In the genomic region with DNA sequence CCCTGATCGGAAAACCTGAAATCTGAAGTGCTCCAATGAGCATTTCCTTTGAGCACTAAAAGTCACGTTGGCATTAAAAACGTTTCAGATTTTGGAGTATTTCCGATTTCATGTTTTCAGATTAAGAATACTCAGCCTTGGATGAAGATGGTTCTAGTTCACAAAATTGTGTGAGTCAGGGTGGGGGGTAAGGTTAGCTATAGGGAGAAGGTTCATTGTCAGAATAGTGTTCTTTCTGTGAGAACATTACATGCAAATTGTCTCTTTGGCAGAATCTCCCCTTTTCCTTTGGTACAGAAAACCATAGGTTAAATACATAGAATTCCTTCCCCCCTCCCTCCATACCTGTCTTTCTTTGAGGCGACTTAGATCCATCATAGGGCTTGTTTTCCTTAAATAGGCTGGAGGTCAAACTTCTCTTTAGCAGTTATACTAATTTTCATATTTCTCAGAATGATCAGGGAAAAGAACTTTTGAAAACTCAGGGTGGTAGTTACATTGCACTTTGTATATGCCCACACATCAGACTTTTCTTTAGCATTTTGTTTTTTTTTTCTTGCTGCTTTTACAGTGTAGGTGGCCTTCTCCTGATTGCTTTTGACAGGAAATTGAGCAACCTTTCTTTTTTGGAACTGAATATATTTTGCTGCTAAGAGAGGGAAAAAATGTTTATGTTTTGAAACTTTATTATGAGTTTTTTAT, we compare ENCODE assay signal across 1 cellular context.
TF ChIP-seq lines count a peak whose summit lies in the region.

No MANE protein-coding gene starts in this region.

TF ChIP-seq in H1, 55 proteins besides CTCF, POLR2A, EP300 and RAD21:
- TF ChIP-seq FOSL1 (IDR thresholded peaks at IDR 0.05; ENCODE audit: insufficient read depth, low read depth, low read length) (no peak), TAF1 (IDR thresholded peaks at IDR 0.05; ENCODE audit: low read depth, low read length) (no peak), CEBPB (IDR thresholded peaks at IDR 0.05; ENCODE audit: low read depth, low read length) (no peak), CHD1 (IDR thresholded peaks at IDR 0.05; ENCODE audit: low read depth, low read length) (no peak), ZNF274 (IDR thresholded peaks at IDR 0.05; ENCODE audit: borderline replicate concordance, extremely low read depth, low read length) (no peak)
